9 cellular contexts compared by ENCODE assay signal in the genomic region with DNA sequence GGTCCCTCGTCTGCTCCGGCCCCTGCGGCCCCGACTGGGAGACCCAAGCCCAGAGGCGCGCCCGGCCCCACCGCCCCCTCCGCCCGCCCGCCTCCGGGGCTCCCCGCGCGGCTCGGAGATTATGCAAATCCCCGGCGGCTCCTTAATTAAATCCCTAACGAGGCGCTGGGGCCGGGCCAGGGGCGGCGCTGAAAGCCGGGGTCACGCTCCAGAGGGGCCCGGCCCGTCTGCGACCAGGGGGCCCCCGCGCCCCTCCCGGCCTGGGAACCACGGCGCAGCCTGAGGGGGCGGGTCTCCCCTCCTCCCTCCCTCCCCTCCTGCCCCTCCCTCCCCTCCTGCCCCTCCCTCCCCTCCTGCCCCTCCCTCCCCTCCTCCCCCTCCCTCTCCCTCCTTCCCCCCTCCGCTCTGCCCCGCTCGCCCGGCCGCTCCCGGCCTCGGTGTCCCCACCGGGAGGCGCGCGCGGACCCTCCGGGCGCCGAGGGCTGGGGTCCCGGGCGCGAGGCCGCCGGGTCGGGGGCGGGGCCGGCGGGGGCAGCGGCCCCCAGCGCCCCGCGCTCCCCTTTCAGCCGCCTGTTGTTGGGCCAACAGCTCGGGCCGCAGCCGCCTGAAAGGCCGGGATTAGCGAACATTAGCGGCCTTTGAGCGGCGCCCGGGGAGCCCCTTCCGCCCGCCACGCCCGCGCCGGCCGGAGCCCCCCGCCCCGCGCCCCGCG. TPM values are rescaled to one million over a fixed set of nuclear protein-coding genes. Genes with fewer than 3 reads are reported as not detected.
DNase-seq lines count a peak whose midpoint lies in the region; ATAC-seq and TF ChIP-seq lines count a peak whose summit lies in the region.
"Had no signal": no experiment of that assay in that cellular context is flagged by ENCODE, and none has a peak within 500 bp of the region (broad histone marks: within the 10 kb centered on the region; RNA-seq: fewer than 3 reads in every experiment).

No MANE protein-coding gene starts in this region.

- H3K27me3 Mint-ChIP-seq in activated naive CD8-positive, alpha-beta T cell treated with anti-CD3 and anti-CD28 coated beads for 36 hours, result peaks cover 30% of the 10 kb centered on the region

- TF ChIP-seq POLR2A in heart left ventricle (IDR thresholded peaks at IDR 0.05), result no peak

- H3F3A ChIP-seq in SK-N-SH (replicated peaks; ENCODE audit: insufficient read depth), result no peaks in the 10 kb centered on the region

- TF ChIP-seq CTCF in GM20000 (IDR thresholded peaks at IDR 0.05; ENCODE audit: extremely low read depth, missing control alignments) (no peak), SK-N-SH (IDR thresholded peaks at IDR 0.05) (no peak), heart left ventricle (IDR thresholded peaks at IDR 0.05) (no peak)

- peak; percentile 78 for DNase-seq in GM20000 (ENCODE audit: low spot score)
- peak; percentile 86 for DNase-seq in SK-N-SH
- no peak for DNase-seq in heart left ventricle
- DNase-seq in activated naive CD8-positive, alpha-beta T cell treated with anti-CD3 and anti-CD28 coated beads for 36 hours, result no peak
- DNase-seq in effector CD8-positive, alpha-beta T cell (lab: John Stamatoyannopoulos, UW), result no peak
- DNase-seq: NCI-H2081 treated with DMSO at 0.1 percent for 48 hours had no signal

- H3K79me2 ChIP-seq in SK-N-SH (ENCODE audit: insufficient read depth), result no peaks in the 10 kb centered on the region

- H3K9ac ChIP-seq in SK-N-SH (no peak overlapping the region), skeletal muscle satellite cell (ENCODE audit: low read depth, low read length) (no peak overlapping the region)

- H3K4me2 ChIP-seq in SK-N-SH (no peak overlapping the region), skeletal muscle satellite cell (ENCODE audit: low read length) (peak overlapping the region; percentile 76)

- H2AFZ ChIP-seq in SK-N-SH (ENCODE audit: low read depth), result no peak overlapping the region

- H3K27me3 ChIP-seq in SK-N-SH (ENCODE audit: insufficient read depth), result no peaks in the 10 kb centered on the region
- H3K27me3 ChIP-seq in heart left ventricle, result peaks cover 0 to 42% (median 3%) of the 10 kb centered on the region in 9 donors
- H3K27me3 ChIP-seq in skeletal muscle satellite cell (ENCODE audit: control insufficient read depth, insufficient read depth, low read length), result no peaks in the 10 kb centered on the region

- no peak for TF ChIP-seq EP300 in SK-N-SH (IDR thresholded peaks at IDR 0.05; ENCODE audit: borderline replicate concordance in 1 of 2, low read depth in 1 of 2, low read length in 1 of 2)

- CTCF ChIA-PET in SK-N-SH (lab: Yijun Ruan, JAX), result interaction anchor here (0.7 to 3.3 kb wide), 22 partner anchors 9 to 144 kb away, joined by 3 to 21 read pairs (median 4); no protein-coding TSS in a partner anchor

- H3K27ac ChIP-seq in SK-N-SH (ENCODE audit: low read depth in 2 of 2, low read length in 1 of 2) (no peak overlapping the region; a peak in 1 of 4 replicates), heart left ventricle (no peak overlapping the region)

- no peak overlapping the region for H3K4me3 Mint-ChIP-seq in activated naive CD8-positive, alpha-beta T cell treated with anti-CD3 and anti-CD28 coated beads for 36 hours

- H3K9me2 ChIP-seq in SK-N-SH, result no peaks in the 10 kb centered on the region

- TF ChIP-seq RAD21 in SK-N-SH (IDR thresholded peaks at IDR 0.05; ENCODE audit: low read length), result no peak

- 0% methylated on average over 27 of the region's 84 CpGs for WGBS in SK-N-SH (ENCODE audit: low lambda C conversion rate)
- 1 to 3% (median 1%) methylated on average over 18 to 82 of the region's 84 CpGs; no CpG with 5 or more reads in 1 of the 4 donors for WGBS in heart left ventricle, 4 donors

- H3K9me3 ChIP-seq in SK-N-SH (no peaks in the 10 kb centered on the region), heart left ventricle (no peaks in the 10 kb centered on the region), skeletal muscle satellite cell (replicated peaks; ENCODE audit: low read length) (no peaks in the 10 kb centered on the region)

- H3K9me3 Mint-ChIP-seq in activated naive CD8-positive, alpha-beta T cell treated with anti-CD3 and anti-CD28 coated beads for 36 hours, result no peaks in the 10 kb centered on the region

- intact Hi-C loops in heart left ventricle (cut with DNase I), result no loop called here

- H3K36me3 Mint-ChIP-seq in activated naive CD8-positive, alpha-beta T cell treated with anti-CD3 and anti-CD28 coated beads for 36 hours, result no peaks in the 10 kb centered on the region

- H3K27ac Mint-ChIP-seq in activated naive CD8-positive, alpha-beta T cell treated with anti-CD3 and anti-CD28 coated beads for 36 hours, result no peak overlapping the region

- no peaks in the 10 kb centered on the region for H3K36me3 ChIP-seq in SK-N-SH (replicated peaks in 1 of 2; ENCODE audit: control insufficient read depth in 1 of 2, insufficient read depth in 2 of 2, low read length in 1 of 2)
- no peaks in the 10 kb centered on the region for H3K36me3 ChIP-seq in heart left ventricle
- H3K36me3 ChIP-seq in skeletal muscle satellite cell (ENCODE audit: insufficient read depth, low read length), result no peaks in the 10 kb centered on the region

- ATAC-seq in heart left ventricle, result peak in 1 of 4 donors; percentile 5
- ATAC-seq in HG03432 (IDR thresholded peaks at IDR 0.05; ENCODE audit: unreplicated experiment), result no peak
- no peak for ATAC-seq in HG03520 (IDR thresholded peaks at IDR 0.05; ENCODE audit: unreplicated experiment)

- peaks cover 0 to 13% of the 10 kb centered on the region in 2 experiments; a peak in 1 of 4 replicates for H3K4me1 ChIP-seq in SK-N-SH (ENCODE audit: control insufficient read depth in 1 of 2, insufficient read depth in 2 of 2, low read depth in 1 of 2, low read length in 1 of 2)
- H3K4me1 ChIP-seq in heart left ventricle, result peaks cover 0 to 25% (median 9%) of the 10 kb centered on the region in 12 donors
- H3K4me1 ChIP-seq in skeletal muscle satellite cell (ENCODE audit: control insufficient read depth, insufficient read depth, low read length), result peaks cover 10% of the 10 kb centered on the region

- H3K4me3 ChIP-seq in SK-N-SH (ENCODE audit: low read depth in 2 of 2, low read length in 1 of 2) (peak overlapping the region in 1 of 2 experiments; percentile 52; a peak in 2 of 4 replicates), heart left ventricle (peak overlapping the region in 11 of 12 donors; percentile 16 to 57 (median 51)), skeletal muscle satellite cell (ENCODE audit: low read length) (peak overlapping the region; percentile 60)

- no peaks in the 10 kb centered on the region for H4K20me1 ChIP-seq in SK-N-SH (ENCODE audit: insufficient read depth)

- peaks cover 2% of the 10 kb centered on the region for H3K4me1 Mint-ChIP-seq in activated naive CD8-positive, alpha-beta T cell treated with anti-CD3 and anti-CD28 coated beads for 36 hours

- POLR2A ChIA-PET in SK-N-SH (lab: Yijun Ruan, JAX), result no interaction called here

TF ChIP-seq in SK-N-SH, 30 proteins besides CTCF, POLR2A, EP300 and RAD21 (continues in another document):
- no peak for TF ChIP-seq POLR2AphosphoS5 (IDR thresholded peaks at IDR 0.05; ENCODE audit: low read depth, low read length)
- TF ChIP-seq USF1 (IDR thresholded peaks at IDR 0.05; ENCODE audit: borderline replicate concordance, low read depth), result no peak
- TF ChIP-seq ELF1 (IDR thresholded peaks at IDR 0.05), result no peak
- TF ChIP-seq CHD2 (IDR thresholded peaks at IDR 0.05; ENCODE audit: low read length, partially characterized antibody), result no peak
- TF ChIP-seq SIN3A (IDR thresholded peaks at IDR 0.05; ENCODE audit: borderline replicate concordance, low read depth, low read length), result no peak
- no peak for TF ChIP-seq NRF1 (IDR thresholded peaks at IDR 0.05; ENCODE audit: low read depth, low read length)
- no peak for TF ChIP-seq EZH2phosphoT487 (IDR thresholded peaks at IDR 0.05; ENCODE audit: borderline replicate concordance, low read depth)

RNA-seq across cellular contexts. Expression of gene FGFR3, which starts 25.9 kb away (rescaled TPM):
- polyA plus RNA-seq in SK-N-SH (2012; rRNA removed) (0.62 and 1.1 TPM in 2 replicates), heart left ventricle (1 to 10 TPM; 1.1 to 2.8 TPM)
- 0.37 and 0.69 TPM in 2 replicates for polyA plus RNA-seq in SK-N-SH (2012; cell fraction: cytosol; rRNA removed)
- polyA plus RNA-seq in SK-N-SH (2012; cell fraction: nucleus; rRNA removed), result 2.3 and 2.7 TPM in 2 replicates
- total RNA-seq in heart left ventricle, result 1 to 10 TPM; 1.2 to 4.6 (median 2.3) TPM
- total RNA-seq in skeletal muscle satellite cell (2012; rRNA removed), result 0.25 and 0.44 TPM in 2 replicates
- total RNA-seq in activated naive CD8-positive, alpha-beta T cell treated with anti-CD3 and anti-CD28 coated beads for 36 hours, result not detected

RNA-seq across cellular contexts. Expression of gene TACC3, which starts 45.9 kb away (rescaled TPM):
- polyA plus RNA-seq in SK-N-SH (2012; rRNA removed) (29.2 and 49.5 TPM in 2 replicates), heart left ventricle (1 to 10 TPM; 6.3 to 7.7 TPM)
- 24.5 and 30.6 TPM in 2 replicates for polyA plus RNA-seq in SK-N-SH (2012; cell fraction: cytosol; rRNA removed)
- polyA plus RNA-seq in SK-N-SH (2012; cell fraction: nucleus; rRNA removed), result 89.9 and 151 TPM in 2 replicates
- total RNA-seq in heart left ventricle, result 10 to 100 TPM in 1 of 9 donors, 1 to 10 TPM in 8; 2.9 to 19.1 (median 6.0) TPM
- total RNA-seq in skeletal muscle satellite cell (2012; rRNA removed), result 14.7 and 18.3 TPM in 2 replicates
- 100 to 1,000 TPM; 189 to 190 TPM for total RNA-seq in activated naive CD8-positive, alpha-beta T cell treated with anti-CD3 and anti-CD28 coated beads for 36 hours

RNA-seq across cellular contexts. Expression of gene TMEM129, which starts 46.1 kb away (rescaled TPM):
- 36.5 and 43.9 TPM in 2 replicates for polyA plus RNA-seq in SK-N-SH (2012; rRNA removed)
- 16.4 and 29.5 TPM in 2 replicates for polyA plus RNA-seq in SK-N-SH (2012; cell fraction: cytosol; rRNA removed)
- polyA plus RNA-seq in SK-N-SH (2012; cell fraction: nucleus; rRNA removed), result 68.2 and 69.8 TPM in 2 replicates
- total RNA-seq in heart left ventricle, result 10 to 100 TPM; 28.6 to 73.3 (median 37.2) TPM
- 10 to 100 TPM; 32.6 to 39.2 TPM for polyA plus RNA-seq in heart left ventricle
- total RNA-seq in skeletal muscle satellite cell (2012; rRNA removed), result 16.2 and 31.0 TPM in 2 replicates
- 10 to 100 TPM; 20.5 to 20.8 TPM for total RNA-seq in activated naive CD8-positive, alpha-beta T cell treated with anti-CD3 and anti-CD28 coated beads for 36 hours

RNA-seq across cellular contexts. Expression of gene SLBP, which starts 55.1 kb away (rescaled TPM):
- 51.5 and 64.3 TPM in 2 replicates for polyA plus RNA-seq in SK-N-SH (2012; rRNA removed)
- 69.5 and 78.4 TPM in 2 replicates for polyA plus RNA-seq in SK-N-SH (2012; cell fraction: cytosol; rRNA removed)
- polyA plus RNA-seq in SK-N-SH (2012; cell fraction: nucleus; rRNA removed), result 30.8 and 40.1 TPM in 2 replicates
- total RNA-seq in heart left ventricle, result 10 to 100 TPM; 10.2 to 27.7 (median 11.7) TPM
- polyA plus RNA-seq in heart left ventricle, result 10 to 100 TPM in 1 of 2 donors, 1 to 10 TPM in 1; 7.2 to 17.6 TPM
- total RNA-seq in skeletal muscle satellite cell (2012; rRNA removed), result 50.4 and 72.7 TPM in 2 replicates
- 100 to 1,000 TPM; 183 to 184 TPM for total RNA-seq in activated naive CD8-positive, alpha-beta T cell treated with anti-CD3 and anti-CD28 coated beads for 36 hours

Comparison
In these comparisons a context has a peak if more than half of its experiments do, and no peak if none do; other contexts are left out.
1. DNase-seq: peak in GM20000 (single experiment) and SK-N-SH (single experiment); none in heart left ventricle (0 of 5), activated naive CD8-positive, alpha-beta T cell treated with anti-CD3 and anti-CD28 coated beads for 36 hours (single experiment) and effector CD8-positive, alpha-beta T cell (single experiment).
2. RNA of gene TACC3, which starts 45.9 kb away (total RNA-seq): 189 to 190 TPM in activated naive CD8-positive, alpha-beta T cell treated with anti-CD3 and anti-CD28 coated beads for 36 hours; 2.9 to 19.1 TPM in heart left ventricle; every median in the first group is over 4 times any median in the second.